Comparison of ENCODE assay signal across 14 cellular contexts in genomic region chr15:85672338-85673097, GRCh38.
DNase-seq lines count a peak whose midpoint lies in the region; ATAC-seq, FAIRE-seq and TF ChIP-seq lines count a peak whose summit lies in the region.
"Had no signal": no experiment of that assay in that cellular context is flagged by ENCODE, and none has a peak within 500 bp of the region (broad histone marks: within the 10 kb centered on the region; RNA-seq: fewer than 3 reads in every experiment).

No MANE protein-coding gene starts in this region.

- H3K27me3 ChIP-seq in bronchial epithelial cell (ENCODE audit: control insufficient read depth, insufficient read depth, low read length) (no peaks in the 10 kb centered on the region), thoracic aorta (replicated peaks; ENCODE audit: insufficient read depth) (no peaks in the 10 kb centered on the region)
- H3K27me3 ChIP-seq: Peyer's patch had no signal

- peaks cover 32% of the 10 kb centered on the region for H3K4me1 Mint-ChIP-seq in activated naive CD4-positive, alpha-beta T cell treated with anti-CD3 and anti-CD28 coated beads for 36 hours (ENCODE audit: low read depth)
- H3K4me1 Mint-ChIP-seq in memory B cell = peaks cover 7% of the 10 kb centered on the region

- peaks cover 6% of the 10 kb centered on the region for H3K36me3 ChIP-seq in bronchial epithelial cell (ENCODE audit: control insufficient read depth, insufficient read depth, low read length)
- H3K36me3 ChIP-seq in thoracic aorta = peaks cover 15% of the 10 kb centered on the region

- no peaks in the 10 kb centered on the region for H3K9me3 ChIP-seq in thoracic aorta
- H3K9me3 ChIP-seq: Peyer's patch had no signal

- intact Hi-C loops in activated naive CD4-positive, alpha-beta T cell treated with anti-CD3 and anti-CD28 coated beads for 36 hours (cut with micrococcal nuclease) = no loop called here

- TF ChIP-seq CTCF in bronchial epithelial cell (IDR thresholded peaks at IDR 0.05; ENCODE audit: insufficient read depth, low read length, severe bottlenecking) = no peak
- TF ChIP-seq CTCF in thoracic aorta (IDR thresholded peaks at IDR 0.05) = no peak

- ATAC-seq in memory B cell (ENCODE audit: low read depth) (no peak), thoracic aorta (ENCODE audit: insufficient number of reproducible peaks, low FRiP score, low read depth) (no peak), HG03045 (IDR thresholded peaks at IDR 0.05; ENCODE audit: unreplicated experiment) (no peak), GM19351 (IDR thresholded peaks at IDR 0.05; ENCODE audit: unreplicated experiment) (no peak)

- CTCF ChIA-PET in activated naive CD4-positive, alpha-beta T cell treated with anti-CD3 and anti-CD28 coated beads for 36 hours (lab: Charles Lee) = interaction anchor here (0.6 to 1.1 kb wide), 3 partner anchors 9 to 56 kb away, joined by 3 read pairs; no protein-coding TSS in a partner anchor

- H3K4me1 ChIP-seq in thoracic aorta (ENCODE audit: control insufficient read depth in 1 of 2, low read depth in 2 of 2) = peaks cover 25 to 45% of the 10 kb centered on the region in 2 donors

- H3K36me3 Mint-ChIP-seq in activated naive CD4-positive, alpha-beta T cell treated with anti-CD3 and anti-CD28 coated beads for 36 hours (ENCODE audit: low read depth) = peaks cover 21% of the 10 kb centered on the region
- H3K36me3 Mint-ChIP-seq in memory B cell = peaks cover 36% of the 10 kb centered on the region

- DNase-seq in activated naive CD4-positive, alpha-beta T cell treated with anti-CD3 and anti-CD28 coated beads for 36 hours = no peak
- no peak for DNase-seq in activated naive CD4-positive, alpha-beta T cell (lab: John Stamatoyannopoulos, UW)
- peak; percentile 17 for DNase-seq in bronchial epithelial cell (ENCODE audit: low read depth)
- no peak for DNase-seq in memory B cell (ENCODE audit: low spot score in 2 of 2)
- DNase-seq in thoracic aorta (ENCODE audit: low spot score) = no peak
- no peak for DNase-seq in stimulated activated CD4-positive, alpha-beta T cell treated with anti-CD3 and anti-CD28 coated beads, Interleukin-4, amount 100 ng/mL, for 4 hours
- DNase-seq: ACHN, DMS 273 treated with DMSO at 0.1 percent for 48 hours, hippocampal formation, NCI-H1048, Peyer's patch had no signal

- FAIRE-seq in bronchial epithelial cell (lab: Jason Lieb, UNC) = no peak
- FAIRE-seq: HTR-8/SVneo had no signal

- H3K4me3 Mint-ChIP-seq in activated naive CD4-positive, alpha-beta T cell treated with anti-CD3 and anti-CD28 coated beads for 36 hours = no peak overlapping the region
- H3K4me3 Mint-ChIP-seq in memory B cell = no peak overlapping the region

- H3K4me3 ChIP-seq in bronchial epithelial cell (ENCODE audit: low read depth, low read length) (no peak overlapping the region), thoracic aorta (no peak overlapping the region)
- H3K4me3 ChIP-seq: Peyer's patch had no signal

- peak overlapping the region; percentile 16 for H3K27ac Mint-ChIP-seq in activated naive CD4-positive, alpha-beta T cell treated with anti-CD3 and anti-CD28 coated beads for 36 hours
- H3K27ac Mint-ChIP-seq in memory B cell = peak overlapping the region; percentile 81

- H3K9me3 Mint-ChIP-seq in activated naive CD4-positive, alpha-beta T cell treated with anti-CD3 and anti-CD28 coated beads for 36 hours = no peaks in the 10 kb centered on the region
- no peaks in the 10 kb centered on the region for H3K9me3 Mint-ChIP-seq in memory B cell

- H3K27ac ChIP-seq in thoracic aorta = peak overlapping the region; percentile 37 to 71

- H3K27me3 Mint-ChIP-seq in activated naive CD4-positive, alpha-beta T cell treated with anti-CD3 and anti-CD28 coated beads for 36 hours (ENCODE audit: low read depth) = no peaks in the 10 kb centered on the region
- H3K27me3 Mint-ChIP-seq in memory B cell = no peaks in the 10 kb centered on the region
